ENCODE assay signal across 10 cellular contexts in the genomic region with DNA sequence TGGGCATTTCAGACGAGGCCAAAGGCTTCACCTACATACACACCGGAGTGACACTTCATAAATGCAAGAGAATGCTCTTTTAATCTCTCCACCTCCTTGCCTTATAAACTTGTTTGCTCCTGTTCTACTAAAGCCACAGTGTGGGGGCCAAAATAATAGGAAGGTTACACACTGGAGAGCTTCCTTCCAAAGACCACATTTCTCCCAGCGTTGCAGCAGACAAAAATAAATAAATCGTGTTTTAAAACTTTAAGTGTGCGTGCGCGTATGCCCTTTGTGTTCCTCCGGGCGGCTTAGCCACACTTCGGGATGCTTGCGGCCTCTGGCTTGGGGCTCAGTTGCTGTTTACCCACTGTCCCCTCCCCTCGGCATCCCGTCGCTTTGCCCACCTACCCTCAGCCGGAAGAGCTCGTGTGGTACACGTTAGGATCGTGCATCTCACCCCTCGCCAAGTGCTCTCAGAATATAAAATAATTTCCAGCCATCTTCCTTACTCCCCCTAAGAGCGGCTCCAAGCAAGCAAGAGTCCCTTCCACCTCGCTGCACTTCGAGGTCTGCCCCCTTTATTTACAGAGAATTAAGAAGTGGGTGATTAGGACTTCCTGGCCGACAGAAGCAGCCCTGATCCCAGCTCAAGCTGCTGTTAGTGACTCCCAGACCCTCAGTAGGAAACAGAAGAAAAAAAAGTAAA. TPM values are rescaled to one million over a fixed set of nuclear protein-coding genes. Genes with fewer than 3 reads are reported as not detected.
DNase-seq lines count a peak whose midpoint lies in the region; ATAC-seq, FAIRE-seq and TF ChIP-seq lines count a peak whose summit lies in the region.
"Had no signal": no experiment of that assay in that cellular context is flagged by ENCODE, and none has a peak within 500 bp of the region (broad histone marks: within the 10 kb centered on the region; RNA-seq: fewer than 3 reads in every experiment).

No MANE protein-coding gene starts in this region.

- no peak for TF ChIP-seq POLR2A in right lobe of liver (IDR thresholded peaks at IDR 0.05)
- TF ChIP-seq POLR2A in transverse colon (IDR thresholded peaks at IDR 0.05) = no peak

- FAIRE-seq in HTR-8/SVneo (lab: Jason Lieb, UNC) = no peak

- DNase-seq in activated T-cell treated with anti-CD3 and anti-CD28 coated beads, Interleukin-2, amount 50 U/mL, for 4 hours = no peak
- DNase-seq in activated T-cell treated with anti-CD3 and anti-CD28 coated beads, Interleukin-2, amount 50 U/mL, for 1 hour = no peak
- DNase-seq in right lobe of liver (no peak), transverse colon (no peak), SKM-1 treated with dmso at 0.1 percent for 144 hours (lab: John Stamatoyannopoulos, UW; ENCODE audit: unreplicated experiment) (no peak), HTR-8/SVneo (ENCODE audit: insufficient read length, low spot score) (no peak)
- DNase-seq: DND-41, NCI-H1436 treated with DMSO at 0.1 percent for 48 hours had no signal

- peak overlapping the region; percentile 98 to 99 (median 99) for H3K27ac Mint-ChIP-seq in brain

- TF ChIP-seq CTCF in brain (conservative IDR thresholded peaks at IDR 0.05) = no peak
- TF ChIP-seq CTCF in right lobe of liver (IDR thresholded peaks at IDR 0.05) = no peak
- TF ChIP-seq CTCF in transverse colon (IDR thresholded peaks at IDR 0.05) = no peak

- peaks cover 87% of the 10 kb centered on the region for H3K27me3 Mint-ChIP-seq in activated T-cell treated with anti-CD3 and anti-CD28 coated beads, Interleukin-2, amount 50 U/mL, for 4 hours (ENCODE audit: low read depth)
- H3K27me3 Mint-ChIP-seq in brain = peaks cover 78% of the 10 kb centered on the region

- intact Hi-C loops in right lobe of liver (cut with DNase I) (no loop called here), transverse colon (cut with DNase I; ENCODE audit: low total_unique reads) (loop anchor here (5.0 kb wide), 2 partner anchors 35 to 210 kb away; no protein-coding TSS in a partner anchor)

- H3K4me3 ChIP-seq in right lobe of liver (peak overlapping the region; percentile 51 to 72 (median 71)), transverse colon (peak overlapping the region; percentile 48 to 72 (median 70))

- H3K4me1 Mint-ChIP-seq in activated T-cell treated with anti-CD3 and anti-CD28 coated beads, Interleukin-2, amount 50 U/mL, for 4 hours (ENCODE audit: low read depth) = peaks cover 38% of the 10 kb centered on the region
- peaks cover 33% of the 10 kb centered on the region for H3K4me1 Mint-ChIP-seq in brain

- H3K4me3 Mint-ChIP-seq in activated T-cell treated with anti-CD3 and anti-CD28 coated beads, Interleukin-2, amount 50 U/mL, for 4 hours = peak overlapping the region; percentile 22
- H3K4me3 Mint-ChIP-seq in brain = peak overlapping the region; percentile 94 to 98 (median 96)

- H3K27ac ChIP-seq in right lobe of liver (peak overlapping the region; percentile 18 to 70 (median 53)), transverse colon (peak overlapping the region; percentile 82 to 98 (median 90))

- H3K4me1 ChIP-seq in right lobe of liver (no peaks in the 10 kb centered on the region), transverse colon (peaks cover 0 to 24% (median 4%) of the 10 kb centered on the region in 4 donors)

- TF ChIP-seq EP300 in transverse colon (IDR thresholded peaks at IDR 0.05; ENCODE audit: low read depth) = no peak

- no peaks in the 10 kb centered on the region for H3K27me3 ChIP-seq in right lobe of liver
- H3K27me3 ChIP-seq in transverse colon = peaks cover 82% of the 10 kb centered on the region

- H3K36me3 ChIP-seq in right lobe of liver = no peaks in the 10 kb centered on the region
- H3K36me3 ChIP-seq in transverse colon = no peaks in the 10 kb centered on the region

- no peaks in the 10 kb centered on the region for H3K36me3 Mint-ChIP-seq in activated T-cell treated with anti-CD3 and anti-CD28 coated beads, Interleukin-2, amount 50 U/mL, for 4 hours (ENCODE audit: insufficient read depth)
- peaks cover 51% of the 10 kb centered on the region for H3K36me3 Mint-ChIP-seq in brain

- WGBS in right lobe of liver (ENCODE audit: insufficient coverage, low coverage, low lambda C conversion rate, missing lambda C conversion rate) = 55% methylated on average over 23 of the region's 23 CpGs
- 16 to 17% methylated on average over 12 to 23 of the region's 23 CpGs for WGBS in transverse colon (ENCODE audit: low coverage in 1 of 2), 2 donors

- no peaks in the 10 kb centered on the region for H3K9me3 Mint-ChIP-seq in activated T-cell treated with anti-CD3 and anti-CD28 coated beads, Interleukin-2, amount 50 U/mL, for 4 hours
- H3K9me3 Mint-ChIP-seq in brain = peaks cover 0 to 36% (median 0%) of the 10 kb centered on the region in 5 experiments

- H3K9me3 ChIP-seq in right lobe of liver = no peaks in the 10 kb centered on the region
- no peaks in the 10 kb centered on the region for H3K9me3 ChIP-seq in transverse colon

- in situ Hi-C loops in transverse colon (cut with MboI; ENCODE audit: low pct_ligation_motif_present in 1 of 4, low pct_unique_long_range_greater_than_20kb in 1 of 4, low sequenced_read_pairs in 3 of 4) = no loop called here

- no peak for ATAC-seq in activated T-cell treated with anti-CD3 and anti-CD28 coated beads, Interleukin-2, amount 50 U/mL, for 4 hours
- no peak for ATAC-seq in right lobe of liver
- ATAC-seq in HG02678 (IDR thresholded peaks at IDR 0.05; ENCODE audit: unreplicated experiment) = no peak

RNA-seq across cellular contexts. Expression of gene MEIS2, which starts 3.3 kb away (rescaled TPM):
- under 1 TPM in 1 of 3 donors, not detected in 2; 0.20 TPM for total RNA-seq in activated T-cell treated with anti-CD3 and anti-CD28 coated beads, Interleukin-2, amount 50 U/mL, for 4 hours
- 7.0 TPM for polyA plus RNA-seq in brain (ENCODE audit: insufficient read depth, low read depth, low replicate concordance)
- 10 to 100 TPM in 2 of 6 experiments, 1 to 10 TPM in 4; 6.1 to 18.0 (median 7.9) TPM for total RNA-seq in right lobe of liver
- total RNA-seq in transverse colon = 10 to 100 TPM; 16.5 to 43.4 (median 32.7) TPM

Comparison
In these comparisons a context has a peak if more than half of its experiments do, and no peak if none do; other contexts are left out.
1. RNA of gene MEIS2, which starts 3.3 kb away (total RNA-seq): 16.5 to 43.4 TPM in transverse colon and 6.1 to 18.0 TPM in right lobe of liver; 0.20 TPM in activated T-cell treated with anti-CD3 and anti-CD28 coated beads, Interleukin-2, amount 50 U/mL, for 4 hours; every median in the first group is over 4 times any median in the second.